In the genomic region with DNA sequence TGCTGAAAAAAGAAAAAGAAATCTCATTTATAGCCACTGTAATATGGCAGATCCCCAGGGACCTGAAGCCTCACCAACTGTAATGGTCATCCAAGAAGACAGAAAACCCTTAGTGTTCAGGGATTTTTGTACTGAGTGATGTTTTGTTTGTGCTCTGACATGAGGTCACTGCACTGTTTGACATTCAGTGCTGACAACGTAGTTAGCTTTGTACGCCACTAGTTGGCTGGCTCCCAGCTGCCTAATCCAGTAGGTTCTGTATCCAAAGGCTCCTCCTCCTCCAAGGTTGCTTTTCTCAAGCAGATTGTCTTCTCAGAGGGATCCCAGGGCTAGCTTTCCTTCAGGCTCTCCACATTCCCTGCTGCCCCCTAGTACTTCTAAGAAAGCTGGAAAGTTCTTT, we compare ENCODE assay signal across 10 cellular contexts. TPM values are rescaled to one million over a fixed set of nuclear protein-coding genes. Genes with fewer than 3 reads are reported as not detected.
DNase-seq lines count a peak whose midpoint lies in the region; ATAC-seq, FAIRE-seq and TF ChIP-seq lines count a peak whose summit lies in the region.
"Had no signal": no experiment of that assay in that cellular context is flagged by ENCODE, and none has a peak within 500 bp of the region (broad histone marks: within the 10 kb centered on the region; RNA-seq: fewer than 3 reads in every experiment).

No MANE protein-coding gene starts in this region.

- no peaks in the 10 kb centered on the region for H3K4me1 ChIP-seq in fibroblast of lung (ENCODE audit: control insufficient read depth, extremely low read depth, insufficient read depth, low read length)
- H3K4me1 ChIP-seq in mucosa of descending colon (ENCODE audit: low read depth) = no peaks in the 10 kb centered on the region

- H4K20me1 ChIP-seq in fibroblast of lung (ENCODE audit: control insufficient read depth, extremely low read depth, insufficient read depth, low read length) = no peaks in the 10 kb centered on the region

- intact Hi-C loops in mucosa of descending colon (cut with DNase I, micrococcal nuclease) = no loop called here

- H3K9me3 ChIP-seq in fibroblast of lung (ENCODE audit: control insufficient read depth, insufficient read depth, low read depth, low read length) (no peaks in the 10 kb centered on the region), mucosa of descending colon (no peaks in the 10 kb centered on the region)

- TF ChIP-seq CTCF in GM12864 (IDR thresholded peaks at IDR 0.05; ENCODE audit: low read depth, low read length, missing control alignments) = peak; percentile 6
- TF ChIP-seq CTCF in fibroblast of lung (conservative IDR thresholded peaks at IDR 0.05 in 1 of 2, IDR thresholded peaks at IDR 0.05 in 1 of 2; ENCODE audit: low read depth in 1 of 2, low read length in 2 of 2) = no peak
- TF ChIP-seq CTCF in mucosa of descending colon (IDR thresholded peaks at IDR 0.05) = no peak
- TF ChIP-seq CTCF in D721Med (IDR thresholded peaks at IDR 0.05; ENCODE audit: insufficient read depth, missing control alignments) = no peak

- no peak for FAIRE-seq in D721Med (lab: Jason Lieb, UNC)

- peak overlapping the region; percentile 7 for H3K9ac ChIP-seq in fibroblast of lung (ENCODE audit: insufficient read depth, low read length)

- no peak overlapping the region for H2AFZ ChIP-seq in fibroblast of lung (ENCODE audit: low read length)

- peaks cover 4% of the 10 kb centered on the region for H3K79me2 ChIP-seq in fibroblast of lung (ENCODE audit: control insufficient read depth, insufficient read depth, low read length)

- H3K36me3 ChIP-seq in fibroblast of lung (ENCODE audit: control insufficient read depth, insufficient read depth, low read length) = peaks cover 23% of the 10 kb centered on the region
- H3K36me3 ChIP-seq in mucosa of descending colon (ENCODE audit: low read depth) = peaks cover 5% of the 10 kb centered on the region

- ATAC-seq in mucosa of descending colon (peak; percentile 41), GM19467 (IDR thresholded peaks at IDR 0.05; ENCODE audit: unreplicated experiment) (no peak), HG02588 (IDR thresholded peaks at IDR 0.05; ENCODE audit: unreplicated experiment) (no peak)
- no peak for ATAC-seq in stimulated activated naive CD8-positive, alpha-beta T cell treated with anti-CD3 and anti-CD28 coated beads, Interleukin-15, Interleukin-2, amounts not matched to agents 100 U/mL and 50 U/mL, for 24 hours

- no peak overlapping the region for H3K27ac ChIP-seq in fibroblast of lung (ENCODE audit: insufficient read depth, low read length)

- no peak overlapping the region for H3K4me2 ChIP-seq in fibroblast of lung (ENCODE audit: extremely low read depth, insufficient read depth, low read length)

- H3K27me3 ChIP-seq in fibroblast of lung (ENCODE audit: control insufficient read depth, insufficient read depth, low read length) = no peaks in the 10 kb centered on the region

- H3K4me3 ChIP-seq in GM12864 (ENCODE audit: low read depth, low read length) (no peak overlapping the region), fibroblast of lung (replicated peaks in 1 of 4; ENCODE audit: control extremely low read depth in 1 of 4, insufficient read depth in 1 of 4, low read depth in 3 of 4, low read length in 4 of 4) (no peak overlapping the region), mucosa of descending colon (no peak overlapping the region)

- no peak for DNase-seq in GM12864 (ENCODE audit: low read depth)
- peak; percentile 71 for DNase-seq in NCI-H510A treated with DMSO at 0.1 percent for 48 hours (lab: John Stamatoyannopoulos, UW)
- DNase-seq in fibroblast of lung (ENCODE audit: low read depth in 2 of 2) = peak in 1 of 2 donors; percentile 44
- DNase-seq in mucosa of descending colon = peak in 1 of 3 donors; percentile 26
- DNase-seq in stimulated activated naive CD8-positive, alpha-beta T cell treated with anti-CD3 and anti-CD28 coated beads, Interleukin-15, Interleukin-2, amounts not matched to agents 100 U/mL and 50 U/mL, for 24 hours = no peak
- DNase-seq in D721Med (ENCODE audit: insufficient read length, low spot score) = no peak
- DNase-seq: activated CD4-positive, alpha-beta T cell treated with anti-CD3 and anti-CD28 coated beads, Interleukin-2, amount 50 U/mL, for 48 hours had no signal

RNA-seq across cellular contexts. Expression of gene YRDC, which starts 9.5 kb away (rescaled TPM):
- total RNA-seq in fibroblast of lung = 12.6 and 14.0 TPM in 2 replicates
- polyA plus RNA-seq in fibroblast of lung = 9.9 and 15.9 TPM in 2 replicates
- 8.5 and 14.5 TPM in 2 replicates for polyA plus RNA-seq in fibroblast of lung (2012)
- 10.3 and 17.0 TPM in 2 replicates for polyA minus RNA-seq in fibroblast of lung (ENCODE audit: low replicate concordance)
- 10 to 100 TPM; 13.3 to 13.9 (median 13.4) TPM for total RNA-seq in mucosa of descending colon

RNA-seq across cellular contexts. Expression of gene C1orf122, which starts 9.9 kb away (rescaled TPM):
- total RNA-seq in fibroblast of lung (24.7 and 28.1 TPM in 2 replicates), mucosa of descending colon (10 to 100 TPM; 29.2 to 39.0 (median 34.2) TPM)
- polyA plus RNA-seq in fibroblast of lung = 14.3 and 14.8 TPM in 2 replicates
- 30.0 and 35.5 TPM in 2 replicates for polyA plus RNA-seq in fibroblast of lung (2012)
- 12.1 and 26.1 TPM in 2 replicates for polyA minus RNA-seq in fibroblast of lung (ENCODE audit: low replicate concordance)

RNA-seq across cellular contexts. Expression of gene MANEAL, which starts 23.8 kb away (rescaled TPM):
- total RNA-seq in fibroblast of lung = 0.26 and 0.50 TPM in 2 replicates
- 0.44 and 0.79 TPM in 2 replicates for polyA plus RNA-seq in fibroblast of lung
- 0.30 and 0.57 TPM in 2 replicates for polyA plus RNA-seq in fibroblast of lung (2012)
- polyA minus RNA-seq in fibroblast of lung (ENCODE audit: low replicate concordance) = 0.96 and 7.0 TPM in 2 replicates
- 1 to 10 TPM; 5.4 to 7.6 (median 6.5) TPM for total RNA-seq in mucosa of descending colon

RNA-seq across cellular contexts. Expression of gene MTF1, which starts 41.9 kb away (rescaled TPM):
- 3.1 and 4.5 TPM in 2 replicates for total RNA-seq in fibroblast of lung
- polyA plus RNA-seq in fibroblast of lung = 8.4 and 8.8 TPM in 2 replicates
- 5.4 and 7.5 TPM in 2 replicates for polyA plus RNA-seq in fibroblast of lung (2012)
- polyA minus RNA-seq in fibroblast of lung (ENCODE audit: low replicate concordance) = 7.2 and 12.3 TPM in 2 replicates
- total RNA-seq in mucosa of descending colon = 10 to 100 TPM; 30.6 to 42.8 (median 35.2) TPM

RNA-seq across cellular contexts. Expression of gene EPHA10, which starts 52.6 kb away (rescaled TPM):
- total RNA-seq in fibroblast of lung (under 0.01 TPM in 2 replicates), mucosa of descending colon (10 to 100 TPM; 45.3 to 74.4 (median 66.0) TPM)
- polyA plus RNA-seq in fibroblast of lung = not detected in 2 replicates
- not detected in 2 replicates for polyA plus RNA-seq in fibroblast of lung (2012)
- not detected in 2 replicates for polyA minus RNA-seq in fibroblast of lung (ENCODE audit: low replicate concordance)
- polyA plus RNA-seq: CD14-positive monocyte had no signal
